Comparison of ENCODE assay signal across 8 cellular contexts in the genomic region with DNA sequence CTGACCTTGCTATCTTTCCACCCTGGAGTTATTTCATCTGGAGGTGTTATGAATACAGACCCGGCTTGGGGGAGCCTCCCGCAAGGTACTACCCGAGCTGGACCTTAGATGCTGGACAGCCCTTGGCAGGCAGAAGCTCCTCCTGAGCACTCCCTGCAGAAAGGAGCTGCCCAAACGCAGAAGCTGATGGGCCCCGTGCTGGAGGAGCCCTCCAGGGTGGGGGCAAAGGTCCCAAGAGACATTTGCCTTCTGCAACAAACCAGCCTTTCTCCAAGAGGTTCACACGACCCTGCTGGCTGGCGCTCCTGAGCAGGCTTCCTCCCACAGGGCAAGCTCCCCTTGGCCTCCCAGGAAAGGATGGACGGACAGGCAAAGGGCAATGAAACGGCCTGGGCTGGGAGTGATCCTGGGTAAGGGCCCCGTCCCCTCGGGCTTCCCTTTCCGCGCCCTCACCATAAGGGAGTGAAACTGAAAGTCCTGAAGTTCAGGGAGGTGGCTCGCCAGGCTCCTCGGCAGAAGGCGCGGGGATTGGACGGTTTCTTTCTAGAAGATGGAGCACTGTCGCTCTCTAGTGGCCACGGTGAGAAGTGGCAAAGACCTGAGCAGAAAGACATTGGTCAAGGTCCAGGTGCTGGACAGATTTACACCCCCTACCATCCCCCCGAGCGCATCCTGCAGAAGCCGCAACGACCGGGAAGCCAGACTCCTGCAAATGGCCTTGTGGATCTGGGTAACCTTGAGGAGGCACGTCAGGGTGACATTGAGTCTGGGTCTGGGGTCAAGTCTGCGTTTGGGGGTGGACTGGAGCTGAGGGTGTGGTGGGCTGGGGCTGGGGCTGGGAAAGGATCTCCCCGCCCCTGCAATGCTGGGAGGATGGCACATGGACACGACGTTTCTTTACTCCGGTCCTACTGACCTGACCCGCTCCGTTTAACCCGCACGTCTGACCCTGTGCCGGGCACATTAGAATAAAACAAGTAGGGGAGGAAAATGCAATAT. TPM values are rescaled to one million over a fixed set of nuclear protein-coding genes. Genes with fewer than 3 reads are reported as not detected.
DNase-seq lines count a peak whose midpoint lies in the region; ATAC-seq and TF ChIP-seq lines count a peak whose summit lies in the region.

No MANE protein-coding gene starts in this region.

- intact Hi-C loops in Caco-2 (cut with micrococcal nuclease; ENCODE audit: unreplicated experiment), result loop anchor here (1.0 to 5.0 kb wide), 5 partner anchors 31 to 235 kb away; a partner anchor contains a TSS
- intact Hi-C loops in PC-3 (cut with micrococcal nuclease), result loop anchor here (1.0 to 5.0 kb wide), 4 partner anchors 31 to 235 kb away; no protein-coding TSS in a partner anchor
- intact Hi-C loops in esophagus muscularis mucosa (cut with DNase I), result loop anchor here (1.0 to 5.0 kb wide), 3 partner anchors 57 to 235 kb away; a partner anchor contains a TSS

- peak overlapping the region; percentile 69 for H3K27ac Mint-ChIP-seq in Caco-2 (ENCODE audit: unreplicated experiment)
- H3K27ac Mint-ChIP-seq in activated T-cell treated with anti-CD3 and anti-CD28 coated beads, Interleukin-2, amount 50 U/mL, for 24 hours, result peak overlapping the region; percentile 90

- peaks cover 21% of the 10 kb centered on the region for H3K4me1 Mint-ChIP-seq in Caco-2 (ENCODE audit: low read depth, unreplicated experiment)
- H3K4me1 Mint-ChIP-seq in activated T-cell treated with anti-CD3 and anti-CD28 coated beads, Interleukin-2, amount 50 U/mL, for 24 hours (ENCODE audit: low read depth), result peaks cover 20% of the 10 kb centered on the region

- no peaks in the 10 kb centered on the region for H3K27me3 ChIP-seq in Caco-2 (replicated peaks; ENCODE audit: control insufficient read depth, insufficient read depth, low read length)
- H3K27me3 ChIP-seq in PC-3 (ENCODE audit: low read length), result peaks cover 15% of the 10 kb centered on the region
- H3K27me3 ChIP-seq in esophagus muscularis mucosa, result no peaks in the 10 kb centered on the region
- no peaks in the 10 kb centered on the region for H3K27me3 ChIP-seq in muscle layer of duodenum (ENCODE audit: low read depth, low read length)

- H3K9me3 Mint-ChIP-seq in Caco-2 (ENCODE audit: unreplicated experiment), result no peaks in the 10 kb centered on the region
- no peaks in the 10 kb centered on the region for H3K9me3 Mint-ChIP-seq in activated T-cell treated with anti-CD3 and anti-CD28 coated beads, Interleukin-2, amount 50 U/mL, for 24 hours

- peak; percentile 90 to 92 for TF ChIP-seq CTCF in Caco-2 (IDR thresholded peaks at IDR 0.05; ENCODE audit: insufficient read depth in 1 of 2, low read depth in 1 of 2, low read length in 1 of 2, severe bottlenecking in 1 of 2, unreplicated experiment in 1 of 2)
- TF ChIP-seq CTCF in PC-3 (conservative IDR thresholded peaks at IDR 0.05; ENCODE audit: low read depth, low read length), result peak; percentile 92
- peak; percentile 92 to 95 (median 95) for TF ChIP-seq CTCF in esophagus muscularis mucosa (IDR thresholded peaks at IDR 0.05)

- H3K4me2 ChIP-seq in PC-3 (ENCODE audit: low read length), result peak overlapping the region; percentile 88

- peak overlapping the region; percentile 75 for H3K4me3 Mint-ChIP-seq in Caco-2 (ENCODE audit: unreplicated experiment)
- peak overlapping the region; percentile 79 for H3K4me3 Mint-ChIP-seq in activated T-cell treated with anti-CD3 and anti-CD28 coated beads, Interleukin-2, amount 50 U/mL, for 24 hours

- H3K27ac ChIP-seq in PC-3 (ENCODE audit: low read length) (no peak overlapping the region), esophagus muscularis mucosa (replicated peaks in 1 of 4) (peak overlapping the region; percentile 70 to 84 (median 79)), muscle layer of duodenum (ENCODE audit: low read length) (peak overlapping the region; percentile 72)

- no peaks in the 10 kb centered on the region for H4K20me1 ChIP-seq in PC-3 (ENCODE audit: low read length)

- H3K4me1 ChIP-seq in Caco-2, result peaks cover 24% of the 10 kb centered on the region
- H3K4me1 ChIP-seq in PC-3 (ENCODE audit: insufficient read depth, low read length), result 0 out of 2 replicates have a peak, but pooled peaks cover 5% of the 10 kb centered on the region
- peaks cover 64 to 76% (median 69%) of the 10 kb centered on the region in 4 donors for H3K4me1 ChIP-seq in esophagus muscularis mucosa
- peaks cover 0 to 54% of the 10 kb centered on the region in 2 donors for H3K4me1 ChIP-seq in muscle layer of duodenum (ENCODE audit: control insufficient read depth in 1 of 2, insufficient read depth in 2 of 2, low read length in 2 of 2)

- BruUV-seq in Caco-2 (replicated peaks; lab: Mats Ljungman, UMichigan) (no TSS peak), PC-3 (replicated peaks; lab: Mats Ljungman, UMichigan) (no TSS peak)

- no peak for TF ChIP-seq POLR2A in esophagus muscularis mucosa (IDR thresholded peaks at IDR 0.05; ENCODE audit: low read depth)

- peak overlapping the region; percentile 45 for H3K9ac ChIP-seq in PC-3 (ENCODE audit: low read length)

- H3K9me3 ChIP-seq in Caco-2 (no peaks in the 10 kb centered on the region), PC-3 (ENCODE audit: low read length) (no peaks in the 10 kb centered on the region), esophagus muscularis mucosa (no peaks in the 10 kb centered on the region), muscle layer of duodenum (ENCODE audit: control insufficient read depth in 1 of 2, low read length in 2 of 2) (no peaks in the 10 kb centered on the region)

- CTCF ChIA-PET in Caco-2 (lab: Charles Lee), result interaction anchor here (0.6 to 2.2 kb wide), 7 partner anchors 10 to 218 kb away, joined by 3 to 22 read pairs (median 5); no protein-coding TSS in a partner anchor
- CTCF ChIA-PET in PC-3 (lab: Charles Lee), result interaction anchor here (0.6 to 1.0 kb wide), 4 partner anchors 34 to 236 kb away, joined by 3 to 5 read pairs (median 3); no protein-coding TSS in a partner anchor

- DNase-seq in Caco-2 (peak; percentile 91 to 92), HuH-7.5 (ENCODE audit: low spot score) (peak; percentile 81), PC-3 (peak; percentile 89), esophagus muscularis mucosa (ENCODE audit: extremely low spot score) (peak; percentile 96)
- DNase-seq in activated T-cell treated with anti-CD3 and anti-CD28 coated beads, Interleukin-2, amount 50 U/mL, for 24 hours, result peak; percentile 83
- DNase-seq in stimulated activated CD8-positive, alpha-beta memory T cell treated with anti-CD3 and anti-CD28 coated beads, Interleukin-7, amount 100 ng/mL, for 24 hours (ENCODE audit: low read depth), result peak; percentile 55

- 30% methylated on average over 20 of the region's 36 CpGs for WGBS in esophagus muscularis mucosa

- H3K36me3 Mint-ChIP-seq in Caco-2 (ENCODE audit: insufficient read depth, unreplicated experiment), result peaks cover 15% of the 10 kb centered on the region
- no peaks in the 10 kb centered on the region for H3K36me3 Mint-ChIP-seq in activated T-cell treated with anti-CD3 and anti-CD28 coated beads, Interleukin-2, amount 50 U/mL, for 24 hours (ENCODE audit: low read depth)

- H3K4me3 ChIP-seq in Caco-2 (ENCODE audit: low read depth, low read length) (peak overlapping the region; percentile 44), PC-3 (ENCODE audit: low read length) (peak overlapping the region; percentile 69), esophagus muscularis mucosa (peak overlapping the region; percentile 46 to 79 (median 70)), muscle layer of duodenum (ENCODE audit: low read depth in 1 of 2, low read length in 2 of 2) (peak overlapping the region; percentile 78 to 93)

- POLR2A ChIA-PET in Caco-2 (lab: Charles Lee), result interaction anchor here (0.5 kb wide), 1 partner anchor 236 kb away, joined by 3 read pairs; no protein-coding TSS in a partner anchor
- POLR2A ChIA-PET in PC-3 (lab: Charles Lee; ENCODE audit: unreplicated experiment), result no interaction called here

- no peak for TF ChIP-seq EP300 in esophagus muscularis mucosa (IDR thresholded peaks at IDR 0.05)

- no peaks in the 10 kb centered on the region for H3K79me2 ChIP-seq in PC-3 (ENCODE audit: low read length)

- ATAC-seq in GM21381 (IDR thresholded peaks at IDR 0.05; ENCODE audit: unreplicated experiment), result peak; percentile 86
- ATAC-seq in PC-3, result peak; percentile 80

- H3K27me3 Mint-ChIP-seq in Caco-2 (ENCODE audit: insufficient read depth, unreplicated experiment), result no peaks in the 10 kb centered on the region
- peaks cover 18% of the 10 kb centered on the region for H3K27me3 Mint-ChIP-seq in activated T-cell treated with anti-CD3 and anti-CD28 coated beads, Interleukin-2, amount 50 U/mL, for 24 hours

- no peaks in the 10 kb centered on the region for H3F3A ChIP-seq in PC-3 (ENCODE audit: low read length, unreplicated experiment)

- no peaks in the 10 kb centered on the region for H3K9me2 ChIP-seq in PC-3 (replicated peaks; ENCODE audit: low read length)

- H3K36me3 ChIP-seq in Caco-2 (ENCODE audit: control insufficient read depth, insufficient read depth, low read length), result no peaks in the 10 kb centered on the region
- H3K36me3 ChIP-seq in PC-3 (ENCODE audit: low read depth, low read length), result no peaks in the 10 kb centered on the region
- no peaks in the 10 kb centered on the region for H3K36me3 ChIP-seq in esophagus muscularis mucosa
- no peaks in the 10 kb centered on the region for H3K36me3 ChIP-seq in muscle layer of duodenum (ENCODE audit: control insufficient read depth in 1 of 2, insufficient read depth in 2 of 2, low read length in 2 of 2)

- H2AFZ ChIP-seq in PC-3 (ENCODE audit: low read length), result peak overlapping the region; percentile 82

RNA-seq across cellular contexts. Expression of a gene that starts 56.4 kb away (rescaled TPM):
- 6.0 and 7.6 TPM in 2 replicates for total RNA-seq in Caco-2 (2022)
- 0.95 and 2.5 TPM in 2 replicates for total RNA-seq in PC-3 (2014; rRNA removed)
- 10 to 100 TPM; 34.1 to 87.1 (median 60.2) TPM for total RNA-seq in esophagus muscularis mucosa
